ENCODE assay signal across 8 cellular contexts in genomic region chr6:157823523-157824370, GRCh38. TPM values are rescaled to one million over a fixed set of nuclear protein-coding genes. Genes with fewer than 3 reads are reported as not detected.
DNase-seq lines count a peak whose midpoint lies in the region; ATAC-seq and TF ChIP-seq lines count a peak whose summit lies in the region.

No MANE protein-coding gene starts in this region.

- no peak for TF ChIP-seq POLR2A in suprapubic skin (IDR thresholded peaks at IDR 0.05)

- H3K27ac Mint-ChIP-seq in activated T-helper 17 cell treated with anti-CD3 and anti-CD28 coated beads, Interleukin-2, amount 50 U/mL, for 72 hours: peak overlapping the region; percentile 100

- H3K27me3 Mint-ChIP-seq in activated T-helper 17 cell treated with anti-CD3 and anti-CD28 coated beads, Interleukin-2, amount 50 U/mL, for 72 hours: no peaks in the 10 kb centered on the region

- TF ChIP-seq CTCF in fibroblast of pulmonary artery (IDR thresholded peaks at IDR 0.05; ENCODE audit: low read length, missing control alignments) (no peak), suprapubic skin (IDR thresholded peaks at IDR 0.05) (peak in 1 of 2 donors; percentile 10)

- peaks cover 46% of the 10 kb centered on the region for H3K36me3 Mint-ChIP-seq in activated T-helper 17 cell treated with anti-CD3 and anti-CD28 coated beads, Interleukin-2, amount 50 U/mL, for 72 hours (ENCODE audit: low read depth)

- H3K4me3 ChIP-seq in fibroblast of pulmonary artery (replicated peaks; ENCODE audit: low read depth, low read length): peak overlapping the region; percentile 86
- peak overlapping the region; percentile 86 for H3K4me3 ChIP-seq in neuron (ENCODE audit: low read length)
- H3K4me3 ChIP-seq in suprapubic skin: peak overlapping the region; percentile 85

- ATAC-seq in Right ventricle myocardium inferior (peak; percentile 18), HG03060 (IDR thresholded peaks at IDR 0.05; ENCODE audit: low read depth, unreplicated experiment) (peak; percentile 43)
- ATAC-seq in activated T-helper 17 cell treated with anti-CD3 and anti-CD28 coated beads, Interleukin-2, amount 50 U/mL, for 72 hours (replicated peaks): peak; percentile 75

- H3K4me3 Mint-ChIP-seq in activated T-helper 17 cell treated with anti-CD3 and anti-CD28 coated beads, Interleukin-2, amount 50 U/mL, for 72 hours: peak overlapping the region; percentile 97

- under 1% methylated on average over 30 of the region's 74 CpGs for WGBS in suprapubic skin

- H3K27me3 ChIP-seq in neuron (ENCODE audit: insufficient read depth, low read length): no peaks in the 10 kb centered on the region
- no peaks in the 10 kb centered on the region for H3K27me3 ChIP-seq in suprapubic skin

- H3K9me3 Mint-ChIP-seq in activated T-helper 17 cell treated with anti-CD3 and anti-CD28 coated beads, Interleukin-2, amount 50 U/mL, for 72 hours: no peaks in the 10 kb centered on the region

- no peak for TF ChIP-seq EP300 in suprapubic skin (IDR thresholded peaks at IDR 0.05)

- H3K27ac ChIP-seq in suprapubic skin: peak overlapping the region; percentile 99

- no peak for DNase-seq in Right ventricle myocardium inferior (ENCODE audit: missing footprints)
- no peak for DNase-seq in cardiac septum (ENCODE audit: low spot score)
- peak; percentile 75 for DNase-seq in OCI-M1 (lab: John Stamatoyannopoulos, UW)
- DNase-seq in fibroblast of pulmonary artery (ENCODE audit: low read depth): peak; percentile 84
- peak; percentile 82 to 83 for DNase-seq in suprapubic skin (ENCODE audit: low spot score in 2 of 2)

- peaks cover 33% of the 10 kb centered on the region for H3K4me1 Mint-ChIP-seq in activated T-helper 17 cell treated with anti-CD3 and anti-CD28 coated beads, Interleukin-2, amount 50 U/mL, for 72 hours

- H3K36me3 ChIP-seq in neuron (ENCODE audit: insufficient read depth, low read length) (no peaks in the 10 kb centered on the region), suprapubic skin (no peaks in the 10 kb centered on the region)

- H3K4me1 ChIP-seq in neuron (ENCODE audit: insufficient read depth, low read length) (peaks cover 9% of the 10 kb centered on the region), suprapubic skin (peaks cover 20% of the 10 kb centered on the region)

- H3K9me3 ChIP-seq in neuron (ENCODE audit: low read length) (no peaks in the 10 kb centered on the region), suprapubic skin (no peaks in the 10 kb centered on the region)

- peak overlapping the region; percentile 75 for H2AFZ ChIP-seq in neuron (ENCODE audit: low read depth, low read length)

- intact Hi-C loops in Right ventricle myocardium inferior (cut with DNase I): loop anchor here (2.0 to 5.0 kb wide), 2 partner anchors 44 to 67 kb away; no protein-coding TSS in a partner anchor
- intact Hi-C loops in cardiac septum (cut with DNase I): loop anchor here (5.0 kb wide), 2 partner anchors 44 to 61 kb away; no protein-coding TSS in a partner anchor

RNA-seq across cellular contexts. Expression of gene SNX9, which starts 0.7 kb away (rescaled TPM):
- 35.5 TPM for total RNA-seq in Right ventricle myocardium inferior
- total RNA-seq in cardiac septum: 34.2 TPM
- 10 to 100 TPM; 20.5 to 71.9 TPM for total RNA-seq in activated T-helper 17 cell treated with anti-CD3 and anti-CD28 coated beads, Interleukin-2, amount 50 U/mL, for 72 hours
- 10 to 100 TPM; 30.4 to 44.2 (median 35.8) TPM for total RNA-seq in suprapubic skin

Comparison
In these comparisons a context has a peak if more than half of its experiments do, and no peak if none do; other contexts are left out.
1. ATAC-seq: peak in every context shown above with its lines; median percentile 75 in activated T-helper 17 cell treated with anti-CD3 and anti-CD28 coated beads, Interleukin-2, amount 50 U/mL, for 72 hours; 43 in HG03060; 18 in Right ventricle myocardium inferior.
2. DNase-seq: peak in OCI-M1 (single experiment), fibroblast of pulmonary artery (single experiment) and suprapubic skin (2 of 2); none in Right ventricle myocardium inferior (single experiment) and cardiac septum (single experiment).
3. Peak in every context shown above with its lines, with median percentiles within 50 percentile points of each other: H3K4me3 ChIP-seq.